Comparison of ENCODE assay signal across 24 cellular contexts in genomic region chr3:145649368-145649887, GRCh38.
"Had no signal": no experiment of that assay in that cellular context is flagged by ENCODE, and none has a peak within 500 bp of the region (broad histone marks: within the 10 kb centered on the region; RNA-seq: fewer than 3 reads in every experiment).

No MANE protein-coding gene starts in this region.

- H3K27me3 ChIP-seq: SJSA1 had no signal

- H3K9me3 ChIP-seq: SJSA1 had no signal

- ATAC-seq: T-cell had no signal

- H3K36me3 ChIP-seq: SJSA1 had no signal

- DNase-seq: IMR-90, Kasumi-1, KG1, MM.1S, NCI-H1092 treated with DMSO at 0.1 percent for 48 hours, NCI-H1436, NCI-H187, NCI-H2029, NCI-H2081 treated with DMSO at 0.1 percent for 48 hours, NCI-H2171, NCI-H226, NCI-H446, NCI-H510A, NCI-H524 treated with DMSO at 0.1 percent for 48 hours, NCI-H69, NCI-H774, Right ventricle myocardium superior, RPMI8226, SIG-M5, SW 1271, T-cell had no signal

- H3K27ac ChIP-seq: SJSA1, SK-N-MC had no signal

- H3K4me3 ChIP-seq: SJSA1, SK-N-MC had no signal

- FAIRE-seq: RCC 7860 had no signal

- H3K4me1 ChIP-seq: SJSA1 had no signal
